11 cellular contexts compared by ENCODE assay signal in the genomic region with DNA sequence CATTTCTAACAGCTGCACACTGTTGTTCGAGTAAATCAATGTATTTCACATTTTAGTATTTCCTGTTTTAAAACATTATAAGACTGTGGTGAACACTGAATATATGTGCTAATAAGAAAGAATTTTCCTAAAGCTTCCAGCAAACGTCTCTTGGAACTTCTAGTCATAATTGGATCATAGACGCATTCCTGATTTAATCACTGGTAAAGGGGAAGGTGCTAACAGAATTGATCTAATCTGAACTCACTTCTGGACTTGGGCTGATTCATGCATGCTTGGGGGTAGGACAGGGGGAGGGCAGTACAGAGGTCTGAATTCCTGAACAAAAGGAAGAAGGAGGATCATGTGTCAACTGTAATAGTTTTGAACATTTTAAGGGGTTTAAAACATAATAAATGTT. TPM values are rescaled to one million over a fixed set of nuclear protein-coding genes. Genes with fewer than 3 reads are reported as not detected.
A peak's percentile ranks its signal among the peaks of the same experiment; 100 is the strongest.
DNase-seq lines count a peak whose midpoint lies in the region; FAIRE-seq and TF ChIP-seq lines count a peak whose summit lies in the region.
"Had no signal": no experiment of that assay in that cellular context is flagged by ENCODE, and none has a peak within 500 bp of the region (broad histone marks: within the 10 kb centered on the region; RNA-seq: fewer than 3 reads in every experiment).

No MANE protein-coding gene starts in this region.

- DNase-seq in GM18507 (ENCODE audit: extremely low spot score, insufficient read length, low read depth), result no peak
- DNase-seq in SK-N-MC (ENCODE audit: low read depth, low spot score), result no peak
- DNase-seq in fibroblast of the aortic adventitia (ENCODE audit: low read depth), result peak; percentile 68
- no peak for DNase-seq in superior temporal gyrus (ENCODE audit: extremely low spot score)
- no peak for DNase-seq in NCI-H345 (lab: John Stamatoyannopoulos, UW)
- DNase-seq in SK-N-DZ (ENCODE audit: low spot score), result no peak
- DNase-seq in HEK293T (ENCODE audit: extremely low spot score), result no peak
- DNase-seq: DMS79, esophagus squamous epithelium, NCI-H1694 had no signal

- H3K9ac ChIP-seq in SK-N-MC (ENCODE audit: insufficient read length), result no peak overlapping the region

- POLR2A ChIA-PET in HEK293T (lab: Yijun Ruan, JAX), result no interaction called here

- H3K36me3 ChIP-seq in SK-N-MC (ENCODE audit: insufficient read depth, low read length), result no peaks in the 10 kb centered on the region
- H3K36me3 ChIP-seq: esophagus squamous epithelium had no signal

- no peaks in the 10 kb centered on the region for H3K9me3 ChIP-seq in SK-N-MC (ENCODE audit: low read depth, low read length)
- H3K9me3 ChIP-seq: esophagus squamous epithelium had no signal

- TF ChIP-seq CTCF in 22Rv1 (IDR thresholded peaks at IDR 0.05) (no peak), fibroblast of the aortic adventitia (IDR thresholded peaks at IDR 0.05; ENCODE audit: insufficient read depth, low read length) (no peak)

- H3K27ac ChIP-seq in 22Rv1 (peak overlapping the region; percentile 93; the same call in 1 of the 2 replicates), SK-N-MC (peak overlapping the region; percentile 76)

- FAIRE-seq in GM18507 (lab: Jason Lieb, UNC), result peak; percentile 12

- H3K4me3 ChIP-seq in SK-N-MC (peak overlapping the region; percentile 54), fibroblast of the aortic adventitia (ENCODE audit: low read depth, low read length) (no peak overlapping the region)
- H3K4me3 ChIP-seq: esophagus squamous epithelium had no signal

- CTCF ChIA-PET in HEK293T (lab: Yijun Ruan, JAX), result no interaction called here

TF ChIP-seq in HEK293T, 16 proteins besides CTCF, POLR2A, EP300 and RAD21:
- TF ChIP-seq PKNOX1 (IDR thresholded peaks at IDR 0.05) (no peak), HDGF (IDR thresholded peaks at IDR 0.05; ENCODE audit: borderline replicate concordance) (no peak), SP1 (IDR thresholded peaks at IDR 0.05) (no peak), ARNT (IDR thresholded peaks at IDR 0.05) (no peak), NFRKB (IDR thresholded peaks at IDR 0.05) (no peak), FOXA1 (IDR thresholded peaks at IDR 0.05) (no peak), ELF4 (IDR thresholded peaks at IDR 0.05) (no peak), FOXK2 (IDR thresholded peaks at IDR 0.05) (no peak), ZNF384 (IDR thresholded peaks at IDR 0.05) (no peak), CTBP1 (IDR thresholded peaks at IDR 0.05; ENCODE audit: borderline replicate concordance) (no peak), L3MBTL2 (conservative IDR thresholded peaks at IDR 0.05) (no peak), SUZ12 (IDR thresholded peaks at IDR 0.05) (no peak), BHLHE40 (IDR thresholded peaks at IDR 0.05; ENCODE audit: borderline replicate concordance) (no peak), LEF1 (IDR thresholded peaks at IDR 0.05; ENCODE audit: borderline replicate concordance) (no peak), TARDBP (IDR thresholded peaks at IDR 0.05) (no peak), FOXM1 (IDR thresholded peaks at IDR 0.05; ENCODE audit: borderline replicate concordance) (no peak)

RNA-seq across cellular contexts. Expression of gene LEKR1, which starts 7.3 kb away (rescaled TPM):
- 0.81 and 2.8 TPM in 2 replicates for total RNA-seq in fibroblast of the aortic adventitia (ENCODE audit: low replicate concordance)
- not detected in 2 replicates for polyA plus RNA-seq in SK-N-DZ (2014; cell fraction: cytosol; rRNA removed)
- not detected in 2 replicates for polyA plus RNA-seq in SK-N-DZ (2014; cell fraction: nucleus; rRNA removed)
